Comparison of ENCODE assay signal across 32 cellular contexts in the genomic region with DNA sequence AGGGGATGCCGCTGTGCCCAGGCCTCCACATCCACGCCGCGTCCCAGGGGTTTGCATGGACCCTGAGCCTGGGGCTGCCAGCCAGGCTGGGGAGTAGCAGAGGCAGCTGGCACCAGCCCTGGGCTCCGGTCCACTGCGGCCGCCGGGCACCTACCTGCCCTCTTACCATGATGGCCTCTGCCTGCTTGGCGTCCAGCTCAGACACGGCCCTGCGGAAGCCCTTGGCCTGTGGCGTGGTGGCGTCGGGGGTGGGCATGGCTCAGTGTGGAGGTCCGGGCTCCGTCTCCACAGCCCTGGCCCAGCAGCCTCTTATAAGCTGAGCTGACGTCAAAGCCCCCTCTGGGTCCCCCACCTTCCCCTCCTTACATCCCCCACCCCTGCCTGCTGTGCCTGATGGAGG. TPM values are rescaled to one million over a fixed set of nuclear protein-coding genes. Genes with fewer than 3 reads are reported as not detected.
"Had no signal": no experiment of that assay in that cellular context is flagged by ENCODE, and none has a peak within 500 bp of the region (broad histone marks: within the 10 kb centered on the region; RNA-seq: fewer than 3 reads in every experiment).

Gene TH (minus strand): TSS at position 285 of the 400 bp plus-strand sequence. CDS start 29 bp downstream, at position 256.

- H3K27me3 ChIP-seq: cardiac muscle cell had no signal

- H3K4me3 ChIP-seq: ascending aorta, cardiac muscle cell, K562, SK-N-MC had no signal

- H3K4me1 ChIP-seq: ascending aorta had no signal

- FAIRE-seq: K562, RCC 7860 had no signal

- H3K36me3 ChIP-seq: ascending aorta, cardiac muscle cell, WERI-Rb-1 had no signal

- H3K9me3 ChIP-seq: ascending aorta had no signal

- H3K27ac ChIP-seq: ascending aorta, cardiac muscle cell, SK-N-MC, WERI-Rb-1 had no signal

- DNase-seq: activated CD4-positive, alpha-beta memory T cell treated with anti-CD3 and anti-CD28 coated beads, Interleukin-2, amount 10 ng/mL, durations not matched to agents 7 days and 5 days; activated CD4-positive, alpha-beta T cell treated with anti-CD3 and anti-CD28 coated beads for 1 hour; activated CD4-positive, alpha-beta T cell treated with anti-CD3 and anti-CD28 coated beads for 48 hours; activated CD4-positive, CD25-positive, alpha-beta regulatory T cell; activated CD8-positive, alpha-beta memory T cell treated with anti-CD3 and anti-CD28 coated beads for 24 hours; activated CD8-positive, alpha-beta memory T cell treated with anti-CD3 and anti-CD28 coated beads, Interleukin-2, amount 10 ng/mL, durations not matched to agents 7 days and 5 days; activated CD8-positive, alpha-beta memory T cell treated with anti-CD3 and anti-CD28 coated beads, Interleukin-2, amount 50 U/mL, for 48 hours; activated effector memory CD4-positive, alpha-beta T cell treated with anti-CD3 and anti-CD28 coated beads, Interleukin-2, amount 50 U/mL, for 16 hours; activated naive CD4-positive, alpha-beta T cell; activated naive CD4-positive, alpha-beta T cell treated with anti-CD3 and anti-CD28 coated beads, Interleukin-2, amount 50 U/mL, for 16 hours; activated naive CD8-positive, alpha-beta T cell treated with anti-CD3 and anti-CD28 coated beads for 36 hours; activated T-cell treated with anti-CD3 and anti-CD28 coated beads, Interleukin-2, amount 50 U/mL, for 48 hours; amygdala; NCI-H1105; NCI-H1417 treated with DMSO at 0.1 percent for 48 hours; NCI-H1694; NCI-H1930; NCI-H2081 treated with DMSO at 0.1 percent for 48 hours; NCI-H345; NCI-H524 treated with DMSO at 0.1 percent for 48 hours; PC-3; Right ventricle myocardium superior; T1000; WERI-Rb-1 had no signal

RNA-seq across cellular contexts. Expression of gene TH, which starts in this region (rescaled TPM):
- total RNA-seq: activated CD4-positive, alpha-beta memory T cell treated with anti-CD3 and anti-CD28 coated beads, Interleukin-2, amount 10 ng/mL, durations not matched to agents 7 days and 5 days; activated CD8-positive, alpha-beta memory T cell treated with anti-CD3 and anti-CD28 coated beads, Interleukin-2, amount 10 ng/mL, durations not matched to agents 7 days and 5 days; activated naive CD8-positive, alpha-beta T cell treated with anti-CD3 and anti-CD28 coated beads for 36 hours; ascending aorta; cardiac muscle cell; K562; NCI-H460; Right ventricle myocardium superior; T-helper 1 cell treated with Interleukin-12 subunit alpha and Interleukin-12 subunit beta and Interleukin-4 antibody, amounts not matched to agents 30 ng/mL and 1 ng/mL, for 36 hours; T-helper 2 cell treated with Interferon-gamma antibody and Interleukin-4, amounts not matched to agents 100 ng/mL and 5 ng/mL, for 36 hours had no signal
- polyA plus RNA-seq: cardiac muscle cell, K562 had no signal
